In the genomic region with DNA sequence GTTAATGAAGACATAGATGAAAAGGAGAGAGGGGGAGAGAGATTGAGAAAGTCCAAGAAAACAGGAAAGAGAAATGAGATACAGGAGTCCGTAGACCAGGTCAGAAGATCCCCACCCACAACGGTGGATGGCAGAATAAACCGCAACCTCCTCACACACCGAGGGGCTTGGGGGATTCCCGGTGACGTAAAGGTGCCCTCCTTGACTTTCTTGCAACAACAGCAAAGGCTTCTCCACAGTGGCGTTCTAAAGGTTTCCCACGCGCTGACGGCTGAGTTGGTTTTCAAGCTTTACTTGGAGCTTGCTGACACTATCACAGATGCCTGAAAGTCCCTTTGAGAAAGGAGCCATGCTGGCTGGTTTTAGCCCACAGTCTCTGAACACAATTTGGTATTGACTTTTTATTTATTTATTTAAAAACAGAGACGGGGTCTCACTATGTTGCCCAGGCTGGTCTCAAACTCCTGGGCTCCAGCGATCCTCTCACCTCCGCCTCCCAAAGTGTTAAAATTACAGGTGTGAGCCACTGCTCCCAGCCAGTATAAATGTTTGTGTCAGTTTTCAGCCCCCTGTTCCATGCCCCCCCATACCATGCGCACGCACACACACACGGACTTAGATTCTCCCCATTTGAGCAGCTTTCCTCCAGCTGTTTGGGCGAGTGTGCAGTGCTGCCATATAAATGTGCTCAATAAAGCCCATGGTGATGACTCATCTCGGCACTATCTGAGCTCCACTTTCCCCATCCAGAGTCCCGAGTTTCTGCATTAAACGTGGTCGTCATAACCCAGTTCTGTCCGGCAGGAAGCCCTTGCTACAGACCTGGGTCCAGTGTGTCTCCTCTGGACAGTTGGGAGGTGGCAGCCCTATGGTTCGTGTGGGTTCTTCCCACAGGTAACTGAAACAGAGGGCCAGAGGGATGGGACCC, we compare ENCODE assay signal across 8 cellular contexts. TPM values are rescaled to one million over a fixed set of nuclear protein-coding genes. Genes with fewer than 3 reads are reported as not detected.
DNase-seq lines count a peak whose midpoint lies in the region; ATAC-seq and TF ChIP-seq lines count a peak whose summit lies in the region.

No MANE protein-coding gene starts in this region.

- no peak for TF ChIP-seq CTCF in heart left ventricle (IDR thresholded peaks at IDR 0.05)

- peak overlapping the region; percentile 94 for H3K27ac Mint-ChIP-seq in dendritic cell treated with granulocyte-macrophage colony-stimulating factor and Interleukin-4, amounts not matched to agents 40 ng/mL and 50 ng/mL, for 4 days

- H3K27ac ChIP-seq in heart left ventricle: peak overlapping the region; percentile 79 to 92 (median 85)

- TF ChIP-seq POLR2A in heart left ventricle (IDR thresholded peaks at IDR 0.05): no peak

- no peak overlapping the region for H3K4me3 ChIP-seq in heart left ventricle

- ATAC-seq in heart left ventricle: no peak
- ATAC-seq in left ventricle myocardium superior: no peak

- peaks cover 47% of the 10 kb centered on the region for H3K4me1 Mint-ChIP-seq in dendritic cell treated with granulocyte-macrophage colony-stimulating factor and Interleukin-4, amounts not matched to agents 40 ng/mL and 50 ng/mL, for 4 days (ENCODE audit: low read depth)

- WGBS in heart left ventricle, 4 donors: 87 to 92% (median 89%) methylated on average over 23 of the region's 23 CpGs

- intact Hi-C loops in heart left ventricle (cut with DNase I): loop anchor here in 1 of 10 donors (5.0 kb wide), 1 partner anchor 35 kb away; a partner anchor contains a TSS
- intact Hi-C loops in left ventricle myocardium superior (cut with micrococcal nuclease): no loop called here
- intact Hi-C loops in dendritic cell treated with granulocyte-macrophage colony-stimulating factor and Interleukin-4, amounts not matched to agents 40 ng/mL and 50 ng/mL, for 4 days (cut with micrococcal nuclease): no loop called here

- no peaks in the 10 kb centered on the region for H3K36me3 ChIP-seq in heart left ventricle

- H3K36me3 Mint-ChIP-seq in dendritic cell treated with granulocyte-macrophage colony-stimulating factor and Interleukin-4, amounts not matched to agents 40 ng/mL and 50 ng/mL, for 4 days (ENCODE audit: low read depth): no peaks in the 10 kb centered on the region

- no peaks in the 10 kb centered on the region for H3K9me3 Mint-ChIP-seq in dendritic cell treated with granulocyte-macrophage colony-stimulating factor and Interleukin-4, amounts not matched to agents 40 ng/mL and 50 ng/mL, for 4 days

- no peaks in the 10 kb centered on the region for H3K9me3 ChIP-seq in heart left ventricle

- H3K27me3 ChIP-seq in heart left ventricle: no peaks in the 10 kb centered on the region

- H3K4me3 Mint-ChIP-seq in dendritic cell treated with granulocyte-macrophage colony-stimulating factor and Interleukin-4, amounts not matched to agents 40 ng/mL and 50 ng/mL, for 4 days: no peak overlapping the region

- no peak for DNase-seq in heart left ventricle
- no peak for DNase-seq in left ventricle myocardium superior
- peak; percentile 66 for DNase-seq in NAMALWA (ENCODE audit: low spot score)
- DNase-seq in stimulated activated CD8-positive, alpha-beta memory T cell treated with anti-CD3 and anti-CD28 coated beads, Interleukin-4, amount 100 ng/mL, for 48 hours: peak; percentile 89
- DNase-seq in Kasumi-1 (lab: John Stamatoyannopoulos, UW): no peak
- DNase-seq in dedifferentiated amniotic fluid mesenchymal stem cell (ENCODE audit: extremely low spot score): no peak
- DNase-seq in NCI-H82 (lab: John Stamatoyannopoulos, UW): no peak

- no peaks in the 10 kb centered on the region for H3K27me3 Mint-ChIP-seq in dendritic cell treated with granulocyte-macrophage colony-stimulating factor and Interleukin-4, amounts not matched to agents 40 ng/mL and 50 ng/mL, for 4 days

- H3K4me1 ChIP-seq in heart left ventricle: peaks cover 0 to 50% (median 24%) of the 10 kb centered on the region in 12 donors

RNA-seq across cellular contexts. Expression of a gene that starts 33.0 kb away (rescaled TPM):
- total RNA-seq in heart left ventricle (100 to 1,000 TPM in 1 of 9 donors, 10 to 100 TPM in 8; 43.6 to 116 (median 53.7) TPM), left ventricle myocardium superior (71.4 TPM)
- polyA plus RNA-seq in heart left ventricle: 10 to 100 TPM; 26.6 to 69.5 TPM

Comparison
In these comparisons a context has a peak if more than half of its experiments do, and no peak if none do; other contexts are left out.
1. DNase-seq: peak in NAMALWA (single experiment) and stimulated activated CD8-positive, alpha-beta memory T cell treated with anti-CD3 and anti-CD28 coated beads, Interleukin-4, amount 100 ng/mL, for 48 hours (single experiment); none in heart left ventricle (0 of 5), left ventricle myocardium superior (single experiment), Kasumi-1 (0 of 2), dedifferentiated amniotic fluid mesenchymal stem cell (single experiment) and NCI-H82 (single experiment).